ENCODE assay signal across 24 cellular contexts in the genomic region with DNA sequence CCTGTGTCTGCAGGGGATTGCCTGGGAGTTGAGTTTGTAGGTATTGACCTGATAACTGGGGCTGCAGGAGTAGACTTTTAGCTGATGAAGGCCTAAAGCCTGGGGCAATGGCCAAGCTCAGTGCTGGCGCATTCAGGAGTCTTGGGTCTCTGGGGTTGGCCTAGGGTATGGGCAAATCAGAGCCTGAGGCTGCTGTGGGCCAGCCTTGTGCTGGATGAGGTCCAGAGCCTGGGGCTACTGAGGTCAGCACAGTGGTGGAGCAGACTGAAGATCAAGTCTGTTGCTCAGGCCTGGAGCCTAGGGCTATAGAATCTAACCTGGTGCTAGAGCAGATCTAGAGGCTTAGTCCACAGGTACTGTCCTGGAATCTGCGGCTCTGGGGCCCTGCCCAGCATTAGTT.
"Had no signal": no experiment of that assay in that cellular context is flagged by ENCODE, and none has a peak within 500 bp of the region (broad histone marks: within the 10 kb centered on the region; RNA-seq: fewer than 3 reads in every experiment).

No MANE protein-coding gene starts in this region.

- FAIRE-seq: colon, endothelial cell of umbilical vein, frontal cortex had no signal

- H3K4me3 Mint-ChIP-seq: immature natural killer cell, mesothelial cell of epicardium had no signal

- H3K27ac ChIP-seq: coronary artery, dorsolateral prefrontal cortex, esophagus muscularis mucosa, foreskin keratinocyte, gastroesophageal sphincter, heart left ventricle, hepatocyte, left ventricle myocardium inferior, lower lobe of right lung had no signal

- H3K27ac Mint-ChIP-seq: immature natural killer cell, mesothelial cell of epicardium had no signal

- H3K36me3 Mint-ChIP-seq: immature natural killer cell had no signal

- ATAC-seq: foreskin keratinocyte, gastroesophageal sphincter, heart left ventricle, left colon, left lobe of liver, mucosa of descending colon had no signal

- H3K4me1 Mint-ChIP-seq: immature natural killer cell, mesothelial cell of epicardium had no signal

- H3K36me3 ChIP-seq: esophagus muscularis mucosa, gastroesophageal sphincter, heart left ventricle, left ventricle myocardium inferior, lower lobe of right lung had no signal

- H3K4me3 ChIP-seq: coronary artery, dorsolateral prefrontal cortex, esophagus muscularis mucosa, gastroesophageal sphincter, heart left ventricle, hepatocyte, left ventricle myocardium inferior, lower lobe of right lung, mucosa of descending colon had no signal

- H3K4me1 ChIP-seq: esophagus muscularis mucosa, foreskin keratinocyte, gastroesophageal sphincter, heart left ventricle, left ventricle myocardium inferior, lower lobe of right lung had no signal

- DNase-seq: cerebellar nuclear complex; dermis blood vessel endothelial cell; dorsolateral prefrontal cortex; effector CD4-positive, alpha-beta T cell; effector memory CD4-positive, alpha-beta T cell; foreskin keratinocyte; hypothalamus; immature natural killer cell; islet precursor cell; left colon; left ventricle myocardium inferior; lower lobe of right lung; mesenchymal stem cell; mucosa of descending colon had no signal

- H3K27me3 ChIP-seq: dorsolateral prefrontal cortex, esophagus muscularis mucosa, foreskin keratinocyte, gastroesophageal sphincter, heart left ventricle, hepatocyte had no signal
